Comparison of ENCODE assay signal across 16 cellular contexts in genomic region chr6:144741659-144742058, GRCh38.
"Had no signal": no experiment of that assay in that cellular context is flagged by ENCODE, and none has a peak within 500 bp of the region (broad histone marks: within the 10 kb centered on the region; RNA-seq: fewer than 3 reads in every experiment).

No MANE protein-coding gene starts in this region.

- H3K9me3 Mint-ChIP-seq: activated naive CD4-positive, alpha-beta T cell treated with anti-CD3 and anti-CD28 coated beads, Interleukin-2, amount 10 ng/mL, durations not matched to agents 7 days and 5 days; activated T-helper 2 cell treated with anti-CD3 and anti-CD28 coated beads, Interferon-gamma antibody, Interleukin-2, Interleukin-4, amounts not matched to agents 10 μg/mL and 5 μg/mL and 100 μg/mL, durations not matched to agents 14 hours and 24 hours and 36 hours; stimulated activated memory B cell treated with anti-CD40 and anti-IgM and Interleukin-4, amounts not matched to agents 10 μg/mL and 1 μg/mL and 100 μg/mL, for 72 hours; T-cell had no signal

- DNase-seq: activated CD4-positive, alpha-beta T cell treated with anti-CD3 and anti-CD28 coated beads for 36 hours; activated CD8-positive, alpha-beta memory T cell treated with anti-CD3 and anti-CD28 coated beads, Interleukin-2, amount 50 U/mL, for 48 hours; activated CD8-positive, alpha-beta T cell treated with anti-CD3 and anti-CD28 coated beads, Interleukin-2, amount 10 ng/mL, durations not matched to agents 7 days and 5 days; activated naive CD4-positive, alpha-beta T cell treated with anti-CD3 and anti-CD28 coated beads, Interleukin-2, amount 10 ng/mL, durations not matched to agents 7 days and 5 days; adrenal gland; colonic mucosa; gastrocnemius medialis; islet precursor cell; left ventricle myocardium superior; T-cell had no signal

- H3K27ac Mint-ChIP-seq: activated CD8-positive, alpha-beta T cell treated with anti-CD3 and anti-CD28 coated beads, Interleukin-2, amount 10 ng/mL, durations not matched to agents 7 days and 5 days; activated naive CD4-positive, alpha-beta T cell treated with anti-CD3 and anti-CD28 coated beads, Interleukin-2, amount 10 ng/mL, durations not matched to agents 7 days and 5 days; activated T-helper 2 cell treated with anti-CD3 and anti-CD28 coated beads, Interferon-gamma antibody, Interleukin-2, Interleukin-4, amounts not matched to agents 10 μg/mL and 5 μg/mL and 100 μg/mL, durations not matched to agents 14 hours and 24 hours and 36 hours; stimulated activated memory B cell treated with anti-CD40 and anti-IgM and Interleukin-4, amounts not matched to agents 10 μg/mL and 1 μg/mL and 100 μg/mL, for 72 hours had no signal

- H3K4me3 ChIP-seq: adrenal gland, colonic mucosa, gastrocnemius medialis, skin epidermis, tibial nerve had no signal

- H3K27ac ChIP-seq: adrenal gland, colonic mucosa, gastrocnemius medialis, neutrophil, skin epidermis, tibial nerve, VCaP had no signal

- ATAC-seq: activated CD4-positive, alpha-beta T cell treated with anti-CD3 and anti-CD28 coated beads for 36 hours; activated CD8-positive, alpha-beta T cell treated with anti-CD3 and anti-CD28 coated beads, Interleukin-2, amount 10 ng/mL, durations not matched to agents 7 days and 5 days; gastrocnemius medialis; left ventricle myocardium superior; stimulated activated memory B cell treated with anti-CD40 and anti-IgM and Interleukin-4, amounts not matched to agents 10 μg/mL and 1 μg/mL and 100 μg/mL, for 72 hours; T-cell had no signal

- H3K36me3 ChIP-seq: adrenal gland, colonic mucosa, gastrocnemius medialis, neutrophil had no signal

- H3K4me1 Mint-ChIP-seq: activated CD4-positive, alpha-beta T cell treated with anti-CD3 and anti-CD28 coated beads for 36 hours; activated naive CD4-positive, alpha-beta T cell treated with anti-CD3 and anti-CD28 coated beads, Interleukin-2, amount 10 ng/mL, durations not matched to agents 7 days and 5 days; stimulated activated memory B cell treated with anti-CD40 and anti-IgM and Interleukin-4, amounts not matched to agents 10 μg/mL and 1 μg/mL and 100 μg/mL, for 72 hours had no signal

- H3K4me1 ChIP-seq: adrenal gland, colonic mucosa, gastrocnemius medialis had no signal

- H3K9me3 ChIP-seq: adrenal gland, colonic mucosa, gastrocnemius medialis, neutrophil, tibial nerve had no signal

- H3K4me3 Mint-ChIP-seq: activated CD4-positive, alpha-beta T cell treated with anti-CD3 and anti-CD28 coated beads for 36 hours; activated CD8-positive, alpha-beta T cell treated with anti-CD3 and anti-CD28 coated beads, Interleukin-2, amount 10 ng/mL, durations not matched to agents 7 days and 5 days; activated naive CD4-positive, alpha-beta T cell treated with anti-CD3 and anti-CD28 coated beads, Interleukin-2, amount 10 ng/mL, durations not matched to agents 7 days and 5 days; stimulated activated memory B cell treated with anti-CD40 and anti-IgM and Interleukin-4, amounts not matched to agents 10 μg/mL and 1 μg/mL and 100 μg/mL, for 72 hours; T-cell had no signal

- H3K27me3 Mint-ChIP-seq: activated CD4-positive, alpha-beta T cell treated with anti-CD3 and anti-CD28 coated beads for 36 hours; activated naive CD4-positive, alpha-beta T cell treated with anti-CD3 and anti-CD28 coated beads, Interleukin-2, amount 10 ng/mL, durations not matched to agents 7 days and 5 days; stimulated activated memory B cell treated with anti-CD40 and anti-IgM and Interleukin-4, amounts not matched to agents 10 μg/mL and 1 μg/mL and 100 μg/mL, for 72 hours; T-cell had no signal

- H3K27me3 ChIP-seq: adrenal gland, colonic mucosa, gastrocnemius medialis, neutrophil, tibial nerve had no signal
